Comparison of ENCODE assay signal across 8 cellular contexts in genomic region chr17:44556854-44557606, GRCh38. TPM values are rescaled to one million over a fixed set of nuclear protein-coding genes. Genes with fewer than 3 reads are reported as not detected.
DNase-seq lines count a peak whose midpoint lies in the region; ATAC-seq, FAIRE-seq and TF ChIP-seq lines count a peak whose summit lies in the region.

Gene FZD2, plus strand, starts transcription at chr17:44557484. Its CDS starts 205 bp downstream, at chr17:44557689.

- 0 out of 2 replicates have a peak within 1 kb of the TSS, but pooled peaks have one; percentile 25 for H2AK5ac ChIP-seq in H1 (ENCODE audit: low read depth, low read length)

- peaks cover 7 to 36% (median 27%) of the 10 kb centered on the region in 4 experiments; a peak in 6 of 7 replicates for H3K27me3 ChIP-seq in H1 (replicated peaks in 1 of 4; ENCODE audit: control insufficient read depth in 3 of 4, extremely low read depth in 1 of 4, insufficient read depth in 3 of 4, low read length in 3 of 4)
- H3K27me3 ChIP-seq in lung (ENCODE audit: control insufficient read depth, insufficient read depth), result no peaks in the 10 kb centered on the region

- H3K23me2 ChIP-seq in H1 (ENCODE audit: low read depth, low read length), result peaks cover 20% of the 10 kb centered on the region; the same call in 1 of the 2 replicates

- H3K56ac ChIP-seq in H1 (replicated peaks; ENCODE audit: insufficient read length, low read depth, low read length), result peak within 1 kb of the TSS; percentile 84

- peaks cover 3% of the 10 kb centered on the region for H3K79me1 ChIP-seq in H1 (ENCODE audit: low read depth, low read length)

- H4K91ac ChIP-seq in H1 (replicated peaks; ENCODE audit: insufficient read length, low read length), result peak within 1 kb of the TSS; percentile 97

- peak within 1 kb of the TSS; percentile 2 for H3K4ac ChIP-seq in H1 (replicated peaks; ENCODE audit: insufficient read length, low read depth, low read length)

- H3K14ac ChIP-seq in H1 (ENCODE audit: insufficient read length), result peak within 1 kb of the TSS; percentile 19

- peak; percentile 86 for FAIRE-seq in H1 (lab: Jason Lieb, UNC)

- ATAC-seq in HG03066 (IDR thresholded peaks at IDR 0.05; ENCODE audit: low read depth, unreplicated experiment) (peak; percentile 65), lung (ENCODE audit: insufficient read depth, low FRiP score) (peak; percentile 72), GM18870 (IDR thresholded peaks at IDR 0.05; ENCODE audit: unreplicated experiment) (no peak)

- TF ChIP-seq POLR2A in H1 (IDR thresholded peaks at IDR 0.05; ENCODE audit: control extremely low read depth in 1 of 2, low read depth in 2 of 2, low read length in 2 of 2), result peak; percentile 35 to 79

- H3K4me3 ChIP-seq in H1 (ENCODE audit: extremely low read depth in 1 of 4, insufficient read depth in 2 of 4, low read depth in 3 of 4, low read length in 4 of 4) (peak within 1 kb of the TSS; percentile 53 to 78 (median 75)), lung (peak within 1 kb of the TSS; percentile 44)

- H2BK5ac ChIP-seq in H1 (ENCODE audit: low read depth, low read length), result peak within 1 kb of the TSS; percentile 96; the same call in 1 of the 2 replicates

- peak within 1 kb of the TSS; percentile 86 for H4K8ac ChIP-seq in H1 (ENCODE audit: extremely low read depth, insufficient read depth, low read length)

- H2BK12ac ChIP-seq in H1 (ENCODE audit: low read depth, low read length), result peak within 1 kb of the TSS; percentile 95; the same call in 1 of the 2 replicates

- H3K27ac ChIP-seq in H1 (ENCODE audit: low read depth, low read length) (peak within 1 kb of the TSS; percentile 82), lung (ENCODE audit: low read depth in 1 of 2, low read length in 1 of 2) (peak within 1 kb of the TSS; percentile 65 to 72)

- no peaks in the 10 kb centered on the region; a peak in 1 of 8 replicates for H3K36me3 ChIP-seq in H1 (ENCODE audit: control insufficient read depth in 2 of 4, insufficient read depth in 4 of 4, low read length in 3 of 4)
- H3K36me3 ChIP-seq in lung (ENCODE audit: control insufficient read depth in 2 of 2, insufficient read depth in 2 of 2, low read length in 2 of 2), result no peaks in the 10 kb centered on the region

- H2AFZ ChIP-seq in H1 (ENCODE audit: low read length), result 0 out of 2 replicates have a peak within 1 kb of the TSS, but pooled peaks have one; percentile 28

- H4K20me1 ChIP-seq in H1 (replicated peaks in 1 of 2; ENCODE audit: control insufficient read depth in 1 of 2, insufficient read depth in 2 of 2, low read length in 2 of 2), result peaks cover 2 to 11% of the 10 kb centered on the region in 2 experiments

- POLR2A ChIA-PET in H1 (lab: Charles Lee; ENCODE audit: partially characterized antibody), result interaction anchor here (0.6 to 7.2 kb wide), 13 partner anchors 12 to 172 kb away, joined by 3 to 219 read pairs (median 4); no protein-coding TSS in a partner anchor

- peak in 1 of 2 experiments; percentile 61; a peak in 1 of 3 replicates for TF ChIP-seq EP300 in H1 (IDR thresholded peaks at IDR 0.05; ENCODE audit: borderline replicate concordance in 1 of 2, low read depth in 2 of 2, low read length in 2 of 2)

- no peak within 1 kb of the TSS for H3K23ac ChIP-seq in H1 (ENCODE audit: insufficient read length)

- CTCF ChIA-PET in H1 (lab: Charles Lee; ENCODE audit: partially characterized antibody), result interaction anchor here (0.6 to 6.8 kb wide), 11 partner anchors 9 to 414 kb away, joined by 3 to 61 read pairs (median 4); no protein-coding TSS in a partner anchor

- H3K9ac ChIP-seq in H1 (replicated peaks in 1 of 4; ENCODE audit: extremely low read depth in 1 of 4, low read depth in 3 of 4, low read length in 3 of 4), result peak within 1 kb of the TSS in 3 of 4 experiments; percentile 54 to 72 (median 70); a peak in 6 of 7 replicates

- peaks cover 0 to 7% of the 10 kb centered on the region in 2 experiments; a peak in 1 of 4 replicates for H3K9me3 ChIP-seq in H1 (ENCODE audit: insufficient read depth in 2 of 2, low read depth in 1 of 2, low read length in 1 of 2)
- peaks cover 0 to 2% of the 10 kb centered on the region in 2 donors for H3K9me3 ChIP-seq in lung (ENCODE audit: control insufficient read depth in 2 of 2, insufficient read depth in 1 of 2, low read length in 1 of 2)

- TF ChIP-seq CTCF in H1 (IDR thresholded peaks at IDR 0.05; ENCODE audit: control extremely low read depth in 1 of 3, insufficient read depth in 1 of 3, low read depth in 1 of 3, low read length in 3 of 3) (no peak), lung (IDR thresholded peaks at IDR 0.05; ENCODE audit: control extremely low read depth, extremely low read depth) (no peak)

- 1% methylated on average over 33 of the region's 49 CpGs; no CpG with 5 or more reads in 1 of the 2 experiments for WGBS in H1 (ENCODE audit: extremely low coverage in 1 of 2, insufficient coverage in 1 of 2, insufficient read length in 1 of 2, insufficient replicate concordance in 2 of 2, low coverage in 1 of 2, low lambda C conversion rate in 2 of 2, missing lambda C conversion rate in 1 of 2), 2 experiments
- 0% methylated on average over 41 to 49 of the region's 49 CpGs for whole genome bisulfite sequencing in lung, 2 donors

- peak; percentile 54 for DNase-seq in DMS53 (lab: John Stamatoyannopoulos, UW)
- DNase-seq in NCI-H446 (lab: John Stamatoyannopoulos, UW), result peak; percentile 65 to 89
- peak; percentile 13 for DNase-seq in activated CD4-positive, alpha-beta T cell treated with anti-CD3 and anti-CD28 coated beads, Interleukin-2, amount 50 U/mL, for 1 hour
- peak; percentile 93 to 94 for DNase-seq in H1 (ENCODE audit: low read depth in 1 of 2, low spot score in 2 of 2)
- DNase-seq in lung (ENCODE audit: low spot score), result peak; percentile 85
- DNase-seq in stimulated activated CD8-positive, alpha-beta memory T cell treated with anti-CD3 and anti-CD28 coated beads, Interleukin-15, amount 100 ng/mL, for 48 hours (ENCODE audit: low read depth in 2 of 2), result peak; percentile 30 to 31

- peak within 1 kb of the TSS; percentile 15 for H2BK120ac ChIP-seq in H1 (replicated peaks; ENCODE audit: low read depth, low read length)

- peak within 1 kb of the TSS; percentile 71 for H3K18ac ChIP-seq in H1 (ENCODE audit: extremely low read depth, low read length)

- peak within 1 kb of the TSS; percentile 86 to 98 for H3K4me2 ChIP-seq in H1 (ENCODE audit: insufficient read depth in 1 of 2, low read depth in 2 of 2, low read length in 2 of 2)

- H2BK15ac ChIP-seq in H1 (ENCODE audit: low read length), result peak within 1 kb of the TSS; percentile 13

- peaks cover 4 to 23% (median 19%) of the 10 kb centered on the region in 4 experiments for H3K4me1 ChIP-seq in H1 (replicated peaks in 1 of 4; ENCODE audit: control insufficient read depth in 3 of 4, insufficient read depth in 4 of 4, low read length in 3 of 4)
- peaks cover 0 to 9% of the 10 kb centered on the region in 2 donors for H3K4me1 ChIP-seq in lung (ENCODE audit: control insufficient read depth in 2 of 2, insufficient read depth in 2 of 2, low read length in 2 of 2)

- H3K79me2 ChIP-seq in H1 (ENCODE audit: control insufficient read depth in 1 of 2, insufficient read depth in 2 of 2, low read length in 2 of 2), result peaks cover 0 to 18% of the 10 kb centered on the region in 2 experiments; a peak in 2 of 4 replicates

- peak within 1 kb of the TSS; percentile 80 for H4K5ac ChIP-seq in H1 (ENCODE audit: insufficient read length, low read depth, low read length)

- peak; percentile 14 to 19; a peak in 3 of 4 replicates for TF ChIP-seq RAD21 in H1 (IDR thresholded peaks at IDR 0.05 in 1 of 2, conservative IDR thresholded peaks at IDR 0.05 in 1 of 2; ENCODE audit: low read depth in 2 of 2, low read length in 2 of 2)

- peak within 1 kb of the TSS; percentile 90; the same call in 1 of the 2 replicates for H2BK20ac ChIP-seq in H1 (ENCODE audit: low read length)

TF ChIP-seq in H1, 55 proteins besides CTCF, POLR2A, EP300 and RAD21 (continues in another document):
- TF ChIP-seq BRCA1 (IDR thresholded peaks at IDR 0.05; ENCODE audit: low read depth, low read length), result no peak
- TF ChIP-seq ASH2L (IDR thresholded peaks at IDR 0.05; ENCODE audit: low read length), result peak; percentile 75
- peak; percentile 20; the same call in 1 of the 2 replicates for TF ChIP-seq KDM1A (IDR thresholded peaks at IDR 0.05; ENCODE audit: borderline replicate concordance, low read length)
- peak; percentile 51 for TF ChIP-seq CREB1 (IDR thresholded peaks at IDR 0.05)
- no peak for TF ChIP-seq SRF (IDR thresholded peaks at IDR 0.05; ENCODE audit: low read depth, low read length)
- peak; percentile 44 for TF ChIP-seq TAF7 (optimal IDR thresholded peaks at IDR 0.05; ENCODE audit: borderline replicate concordance, low read depth, low read length)
- TF ChIP-seq TBP (IDR thresholded peaks at IDR 0.05; ENCODE audit: low read depth, low read length), result no peak
- TF ChIP-seq TAF1 (IDR thresholded peaks at IDR 0.05; ENCODE audit: low read depth, low read length), result peak; percentile 50; the same call in 1 of the 2 replicates
- peak; percentile 11; the same call in 1 of the 2 replicates for TF ChIP-seq RBBP5 (IDR thresholded peaks at IDR 0.05; ENCODE audit: borderline replicate concordance, low read depth, low read length)
- TF ChIP-seq TEAD4 (IDR thresholded peaks at IDR 0.05; ENCODE audit: low read depth, low read length), result peak; percentile 20; the same call in 1 of the 2 replicates
- no peak for TF ChIP-seq USF2 (IDR thresholded peaks at IDR 0.05; ENCODE audit: low read length)
- TF ChIP-seq PHF8 (conservative IDR thresholded peaks at IDR 0.05; ENCODE audit: low read depth, low read length), result 0 out of 2 replicates have a peak, but pooled peaks have one; percentile 18

RNA-seq across cellular contexts. Expression of gene FZD2, which starts in this region (rescaled TPM):
- total RNA-seq in H1 (2021; fragmentation: NEBNext Ultra II Directional; extraction: Animal tissue kit (Norgen Biotek cat#: 25700)), result 17.0 and 17.6 TPM in 2 replicates
- polyA plus RNA-seq in H1 (2011; rRNA removed) (86.7 and 93.6 TPM in 2 replicates), lung (1 to 10 TPM; 3.8 to 5.5 TPM)
- polyA plus RNA-seq in H1 (2011; cell fraction: cytosol; rRNA removed), result 41.3 TPM
- 37.7 TPM for polyA plus RNA-seq in H1 (2011; cell fraction: nucleus; rRNA removed)
- 21.7 to 33.8 TPM (median 32.4 TPM) in 4 replicates for polyA plus RNA-seq in H1 (2012, experiment 1 of 2)
- polyA plus RNA-seq in H1 (2012, experiment 2 of 2), result 30.9 TPM
- 12.3 TPM for polyA plus RNA-seq in H1 (2013, experiment 1 of 2)
- 12.0 TPM for polyA plus RNA-seq in H1 (2013, experiment 2 of 2)
- 22.5 and 38.9 TPM in 2 replicates for polyA minus RNA-seq in H1 (2011; rRNA and poly(A)+ RNA removed)
- 37.7 TPM for polyA minus RNA-seq in H1 (2011; cell fraction: cytosol; rRNA and poly(A)+ RNA removed)
- 23.6 TPM for polyA minus RNA-seq in H1 (2011; cell fraction: nucleus; rRNA and poly(A)+ RNA removed)
- total RNA-seq in lung, result 10 to 100 TPM in 1 of 2 donors, 1 to 10 TPM in 1; 8.3 to 14.1 TPM

Comparison
In these comparisons a context has a peak if more than half of its experiments do, and no peak if none do; other contexts are left out.
1. DNase-seq: peak in every context shown above with its lines; median percentile 94 in H1; 85 in lung; 77 in NCI-H446; 54 in DMS53; 30 in stimulated activated CD8-positive, alpha-beta memory T cell treated with anti-CD3 and anti-CD28 coated beads, Interleukin-15, amount 100 ng/mL, for 48 hours; 13 in activated CD4-positive, alpha-beta T cell treated with anti-CD3 and anti-CD28 coated beads, Interleukin-2, amount 50 U/mL, for 1 hour.